ENCODE assay signal across 11 cellular contexts in genomic region chr2:165440367-165440766, GRCh38. TPM values are rescaled to one million over a fixed set of nuclear protein-coding genes. Genes with fewer than 3 reads are reported as not detected.
DNase-seq lines count a peak whose midpoint lies in the region; ATAC-seq and TF ChIP-seq lines count a peak whose summit lies in the region.
"Had no signal": no experiment of that assay in that cellular context is flagged by ENCODE, and none has a peak within 500 bp of the region (broad histone marks: within the 10 kb centered on the region; RNA-seq: fewer than 3 reads in every experiment).

No MANE protein-coding gene starts in this region.

- H3K9me3 ChIP-seq in SK-N-MC (ENCODE audit: low read depth, low read length), result no peaks in the 10 kb centered on the region; the same call in 1 of the 2 replicates
- no peaks in the 10 kb centered on the region for H3K9me3 ChIP-seq in smooth muscle cell (replicated peaks; ENCODE audit: low read depth)
- H3K9me3 ChIP-seq in Karpas-422 (ENCODE audit: low read length), result no peaks in the 10 kb centered on the region
- H3K9me3 ChIP-seq: suprapubic skin had no signal

- H3K27me3 ChIP-seq in smooth muscle cell (ENCODE audit: low read depth), result no peaks in the 10 kb centered on the region
- no peaks in the 10 kb centered on the region for H3K27me3 ChIP-seq in Karpas-422 (ENCODE audit: low read length)
- H3K27me3 ChIP-seq: suprapubic skin had no signal

- H3K27ac ChIP-seq in SK-N-MC, result peak overlapping the region; percentile 63; the same call in 1 of the 2 replicates
- H3K27ac ChIP-seq in smooth muscle cell (ENCODE audit: low read depth), result peak overlapping the region; percentile 46
- no peak overlapping the region for H3K27ac ChIP-seq in Karpas-422 (ENCODE audit: low read length)
- H3K27ac ChIP-seq: suprapubic skin had no signal

- TF ChIP-seq CTCF in fibroblast of villous mesenchyme (IDR thresholded peaks at IDR 0.05; ENCODE audit: insufficient read depth, low read depth, low read length) (no peak), smooth muscle cell (IDR thresholded peaks at IDR 0.05; ENCODE audit: borderline replicate concordance, insufficient read depth, poor library complexity, severe bottlenecking) (no peak)

- H3K4me2 ChIP-seq in smooth muscle cell (no peak overlapping the region), Karpas-422 (ENCODE audit: low read depth, low read length, poor library complexity, severe bottlenecking) (no peak overlapping the region)

- intact Hi-C loops in Right ventricle myocardium inferior (cut with DNase I), result no loop called here

- no peaks in the 10 kb centered on the region for H3K9me2 ChIP-seq in Karpas-422 (replicated peaks; ENCODE audit: insufficient read depth, low read length)

- H3K4me1 ChIP-seq in smooth muscle cell (ENCODE audit: low read depth), result peaks cover 6% of the 10 kb centered on the region
- H3K4me1 ChIP-seq in Karpas-422 (ENCODE audit: low read length), result no peaks in the 10 kb centered on the region
- H3K4me1 ChIP-seq: suprapubic skin had no signal

- DNase-seq in NCI-H2196 (lab: John Stamatoyannopoulos, UW; ENCODE audit: unreplicated experiment) (peak; percentile 7), NCI-H2196 treated with DMSO at 0.1 percent for 48 hours (lab: John Stamatoyannopoulos, UW; ENCODE audit: unreplicated experiment) (no peak), SK-N-MC (ENCODE audit: low read depth, low spot score) (peak; percentile 91), fibroblast of villous mesenchyme (ENCODE audit: low read depth) (peak; percentile 31), smooth muscle cell (lab: John Stamatoyannopoulos, UW; ENCODE audit: unreplicated experiment) (no peak), Right ventricle myocardium inferior (ENCODE audit: missing footprints) (no peak), Karpas-422 (no peak)
- DNase-seq: activated CD4-positive, CD25-positive, alpha-beta regulatory T cell treated with anti-CD3 and anti-CD28 coated beads, Interleukin-2, amount 50 U/mL, for 72 hours; NCI-H226 had no signal

- no peak overlapping the region for H2AFZ ChIP-seq in smooth muscle cell (ENCODE audit: low read depth)
- no peak overlapping the region for H2AFZ ChIP-seq in Karpas-422 (ENCODE audit: low read length)

- H3K36me3 ChIP-seq in SK-N-MC (ENCODE audit: insufficient read depth, low read length) (no peaks in the 10 kb centered on the region), smooth muscle cell (ENCODE audit: low read depth) (no peaks in the 10 kb centered on the region), Karpas-422 (ENCODE audit: insufficient read depth, low read length) (no peaks in the 10 kb centered on the region)
- H3K36me3 ChIP-seq: suprapubic skin had no signal

- WGBS in smooth muscle cell (ENCODE audit: low lambda C conversion rate), result 23% methylated on average over 1 of the region's 1 CpG

- H3K79me2 ChIP-seq in smooth muscle cell (ENCODE audit: low read depth), result no peaks in the 10 kb centered on the region
- no peaks in the 10 kb centered on the region for H3K79me2 ChIP-seq in Karpas-422 (ENCODE audit: low read length)

- no peak for ATAC-seq in Right ventricle myocardium inferior
- no peak for ATAC-seq in HG02623 (IDR thresholded peaks at IDR 0.05; ENCODE audit: unreplicated experiment)

- no peaks in the 10 kb centered on the region for H3F3A ChIP-seq in smooth muscle cell (ENCODE audit: low read depth)

- H3K9ac ChIP-seq in SK-N-MC (ENCODE audit: insufficient read length), result peak overlapping the region; percentile 13
- H3K9ac ChIP-seq in smooth muscle cell (ENCODE audit: low read depth), result peak overlapping the region; percentile 25
- no peak overlapping the region for H3K9ac ChIP-seq in Karpas-422 (ENCODE audit: low read length)

- no peaks in the 10 kb centered on the region for H4K20me1 ChIP-seq in smooth muscle cell (ENCODE audit: low read depth)
- no peaks in the 10 kb centered on the region for H4K20me1 ChIP-seq in Karpas-422 (ENCODE audit: insufficient read depth, low read depth, low read length)

- H3K4me3 ChIP-seq in SK-N-MC, result peak overlapping the region; percentile 53
- no peak overlapping the region for H3K4me3 ChIP-seq in fibroblast of villous mesenchyme (ENCODE audit: low read depth, low read length)
- no peak overlapping the region for H3K4me3 ChIP-seq in smooth muscle cell
- no peak overlapping the region for H3K4me3 ChIP-seq in Karpas-422 (ENCODE audit: low read length)
- H3K4me3 ChIP-seq: suprapubic skin had no signal

RNA-seq across cellular contexts. Expression of gene CSRNP3, which starts 29.1 kb away (rescaled TPM):
- total RNA-seq in fibroblast of villous mesenchyme (2.6 and 2.9 TPM in 2 replicates), smooth muscle cell (7.1 and 7.4 TPM in 2 replicates), Right ventricle myocardium inferior (5.1 TPM)
- polyA plus RNA-seq in smooth muscle cell, result 2.8 and 3.4 TPM in 2 replicates
- total RNA-seq in Karpas-422 (2014; rRNA removed; shearing (Covaris generic); ENCODE audit: low replicate concordance), result 6.0 and 16.8 TPM in 2 replicates

Comparison
In these comparisons a context has a peak if more than half of its experiments do, and no peak if none do; other contexts are left out.
1. DNase-seq: peak in NCI-H2196 (single experiment), SK-N-MC (single experiment) and fibroblast of villous mesenchyme (single experiment); none in NCI-H2196 treated with DMSO at 0.1 percent for 48 hours (single experiment), smooth muscle cell (single experiment), Right ventricle myocardium inferior (single experiment) and Karpas-422 (single experiment).